Comparison of ENCODE assay signal across 13 cellular contexts in genomic region chr5:96220610-96221390, GRCh38.
DNase-seq lines count a peak whose midpoint lies in the region; ATAC-seq and TF ChIP-seq lines count a peak whose summit lies in the region.
"Had no signal": no experiment of that assay in that cellular context is flagged by ENCODE, and none has a peak within 500 bp of the region (broad histone marks: within the 10 kb centered on the region; RNA-seq: fewer than 3 reads in every experiment).

No MANE protein-coding gene starts in this region.

- no peaks in the 10 kb centered on the region for H4K20me1 ChIP-seq in SK-N-SH (ENCODE audit: insufficient read depth)

- peaks cover 9% of the 10 kb centered on the region for H3K27me3 Mint-ChIP-seq in CD4-positive, alpha-beta T cell

- no peak overlapping the region for H3K27ac Mint-ChIP-seq in CD4-positive, alpha-beta T cell
- H3K27ac Mint-ChIP-seq: endodermal cell had no signal

- peak overlapping the region; percentile 67 for H3K9ac ChIP-seq in SK-N-SH

- intact Hi-C loops in CD4-positive, alpha-beta T cell (cut with DNase I, micrococcal nuclease), result no loop called here

- no peaks in the 10 kb centered on the region for H3K36me3 Mint-ChIP-seq in CD4-positive, alpha-beta T cell (ENCODE audit: low read depth)

- no peak for TF ChIP-seq CTCF in GM12865 (IDR thresholded peaks at IDR 0.05; ENCODE audit: insufficient read depth, low read depth, low read length, missing control alignments)
- TF ChIP-seq CTCF in SK-N-SH (IDR thresholded peaks at IDR 0.05), result no peak
- no peak for TF ChIP-seq CTCF in CD4-positive, alpha-beta T cell (IDR thresholded peaks at IDR 0.05)
- TF ChIP-seq CTCF in GM13976 (IDR thresholded peaks at IDR 0.05; ENCODE audit: borderline replicate concordance, control extremely low read depth, extremely low read depth, insufficient read depth, missing control alignments), result no peak

- H3K9me3 Mint-ChIP-seq in CD4-positive, alpha-beta T cell, result no peaks in the 10 kb centered on the region
- H3K9me3 Mint-ChIP-seq: endodermal cell had no signal

- H3K4me3 ChIP-seq in GM12865 (ENCODE audit: low read depth, low read length) (no peak overlapping the region), SK-N-SH (ENCODE audit: low read depth in 2 of 2, low read length in 1 of 2) (no peak overlapping the region)
- H3K4me3 ChIP-seq: lung, upper lobe of left lung had no signal

- no peaks in the 10 kb centered on the region for H3K27me3 ChIP-seq in SK-N-SH (ENCODE audit: insufficient read depth)
- no peaks in the 10 kb centered on the region for H3K27me3 ChIP-seq in CD4-positive, alpha-beta T cell (ENCODE audit: control insufficient read depth, insufficient read depth, low read length)
- H3K27me3 ChIP-seq: upper lobe of left lung had no signal

- in situ Hi-C loops in GM13976 (cut with MboI; ENCODE audit: low sequenced_read_pairs, unreplicated experiment), result no loop called here

- H3K4me3 Mint-ChIP-seq in CD4-positive, alpha-beta T cell, result no peak overlapping the region
- H3K4me3 Mint-ChIP-seq: endodermal cell had no signal

- peaks cover 0 to 19% of the 10 kb centered on the region in 2 experiments; a peak in 1 of 4 replicates for H3K4me1 ChIP-seq in SK-N-SH (ENCODE audit: control insufficient read depth in 1 of 2, insufficient read depth in 2 of 2, low read depth in 1 of 2, low read length in 1 of 2)
- H3K4me1 ChIP-seq: upper lobe of left lung had no signal

- H3K79me2 ChIP-seq in SK-N-SH (ENCODE audit: insufficient read depth), result no peaks in the 10 kb centered on the region

- peaks cover 28% of the 10 kb centered on the region for H3F3A ChIP-seq in SK-N-SH (replicated peaks; ENCODE audit: insufficient read depth)

- peak in 1 of 2 experiments; percentile 50; a peak in 1 of 4 replicates for TF ChIP-seq EP300 in SK-N-SH (IDR thresholded peaks at IDR 0.05; ENCODE audit: borderline replicate concordance in 1 of 2, low read depth in 1 of 2, low read length in 1 of 2)

- H3K36me3 ChIP-seq in SK-N-SH (replicated peaks in 1 of 2; ENCODE audit: control insufficient read depth in 1 of 2, insufficient read depth in 2 of 2, low read length in 1 of 2), result no peaks in the 10 kb centered on the region
- H3K36me3 ChIP-seq: upper lobe of left lung had no signal

- CTCF ChIA-PET in SK-N-SH (lab: Yijun Ruan, JAX), result no interaction called here
- CTCF ChIA-PET in CD4-positive, alpha-beta T cell (lab: Charles Lee), result no interaction called here

- peak overlapping the region; percentile 50 to 93; a peak in 3 of 4 replicates for H3K27ac ChIP-seq in SK-N-SH (ENCODE audit: low read depth in 2 of 2, low read length in 1 of 2)
- no peak overlapping the region for H3K27ac ChIP-seq in CD4-positive, alpha-beta T cell (ENCODE audit: low read depth, low read length)
- H3K27ac ChIP-seq: upper lobe of left lung had no signal

- 35% methylated on average over 4 of the region's 4 CpGs for WGBS in SK-N-SH (ENCODE audit: low lambda C conversion rate)

- peak overlapping the region; percentile 76 for H2AFZ ChIP-seq in SK-N-SH (ENCODE audit: low read depth)

- no peaks in the 10 kb centered on the region for H3K9me3 ChIP-seq in SK-N-SH
- no peaks in the 10 kb centered on the region for H3K9me3 ChIP-seq in CD4-positive, alpha-beta T cell (ENCODE audit: control insufficient read depth, low read length)
- H3K9me3 ChIP-seq: upper lobe of left lung had no signal

- POLR2A ChIA-PET in SK-N-SH (lab: Yijun Ruan, JAX), result no interaction called here
- POLR2A ChIA-PET in CD4-positive, alpha-beta T cell (lab: Charles Lee), result no interaction called here

- peak; percentile 64 for DNase-seq in GM12865 (ENCODE audit: low read depth)
- peak; percentile 21 for DNase-seq in H4 (ENCODE audit: low spot score)
- DNase-seq in SK-N-SH, result no peak
- peak; percentile 62 for DNase-seq in glomerular visceral epithelial cell (ENCODE audit: extremely low spot score)
- no peak for DNase-seq in ureter (ENCODE audit: low spot score)
- no peak for DNase-seq in CD4-positive, alpha-beta T cell
- DNase-seq in GM19240 (ENCODE audit: insufficient read length, low spot score), result no peak
- DNase-seq in GM13976 (ENCODE audit: low spot score), result no peak
- DNase-seq: endodermal cell, OCI-M1, upper lobe of left lung had no signal

- ATAC-seq in CD4-positive, alpha-beta T cell (ENCODE audit: poor library complexity), result no peak
- ATAC-seq: HCT116 had no signal

- no peaks in the 10 kb centered on the region for H3K4me1 Mint-ChIP-seq in CD4-positive, alpha-beta T cell (ENCODE audit: low read depth)

- no peak for TF ChIP-seq RAD21 in SK-N-SH (IDR thresholded peaks at IDR 0.05; ENCODE audit: low read length)

- peak overlapping the region; percentile 6 for H3K4me2 ChIP-seq in SK-N-SH

- no peaks in the 10 kb centered on the region for H3K9me2 ChIP-seq in SK-N-SH

TF ChIP-seq in SK-N-SH, 30 proteins besides CTCF, POLR2A, EP300 and RAD21:
- TF ChIP-seq TAF1 (IDR thresholded peaks at IDR 0.05; ENCODE audit: borderline replicate concordance, low read depth, low read length) (no peak), TEAD4 (IDR thresholded peaks at IDR 0.05; ENCODE audit: borderline replicate concordance, insufficient read depth) (peak; percentile 26; the same call in 1 of the 2 replicates), RXRA (IDR thresholded peaks at IDR 0.05; ENCODE audit: borderline replicate concordance, low read depth) (no peak), POLR2AphosphoS5 (IDR thresholded peaks at IDR 0.05; ENCODE audit: low read depth, low read length) (no peak), FOSL2 (IDR thresholded peaks at IDR 0.05; ENCODE audit: borderline replicate concordance, low read depth) (peak; percentile 65), EZH2phosphoT487 (IDR thresholded peaks at IDR 0.05; ENCODE audit: borderline replicate concordance, low read depth) (no peak), JUND (IDR thresholded peaks at IDR 0.05) (peak; percentile 54), TCF12 (IDR thresholded peaks at IDR 0.05) (peak; percentile 57), NFIC (IDR thresholded peaks at IDR 0.05; ENCODE audit: borderline replicate concordance) (no peak)
- TF ChIP-seq, protein P1, sequence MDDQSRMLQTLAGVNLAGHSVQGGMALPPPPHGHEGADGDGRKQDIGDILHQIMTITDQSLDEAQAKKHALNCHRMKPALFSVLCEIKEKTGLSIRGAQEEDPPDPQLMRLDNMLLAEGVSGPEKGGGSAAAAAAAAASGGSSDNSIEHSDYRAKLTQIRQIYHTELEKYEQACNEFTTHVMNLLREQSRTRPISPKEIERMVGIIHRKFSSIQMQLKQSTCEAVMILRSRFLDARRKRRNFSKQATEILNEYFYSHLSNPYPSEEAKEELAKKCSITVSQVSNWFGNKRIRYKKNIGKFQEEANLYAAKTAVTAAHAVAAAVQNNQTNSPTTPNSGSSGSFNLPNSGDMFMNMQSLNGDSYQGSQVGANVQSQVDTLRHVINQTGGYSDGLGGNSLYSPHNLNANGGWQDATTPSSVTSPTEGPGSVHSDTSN (IDR thresholded peaks at IDR 0.05), result peak; percentile 62
- TF ChIP-seq, protein P2, sequence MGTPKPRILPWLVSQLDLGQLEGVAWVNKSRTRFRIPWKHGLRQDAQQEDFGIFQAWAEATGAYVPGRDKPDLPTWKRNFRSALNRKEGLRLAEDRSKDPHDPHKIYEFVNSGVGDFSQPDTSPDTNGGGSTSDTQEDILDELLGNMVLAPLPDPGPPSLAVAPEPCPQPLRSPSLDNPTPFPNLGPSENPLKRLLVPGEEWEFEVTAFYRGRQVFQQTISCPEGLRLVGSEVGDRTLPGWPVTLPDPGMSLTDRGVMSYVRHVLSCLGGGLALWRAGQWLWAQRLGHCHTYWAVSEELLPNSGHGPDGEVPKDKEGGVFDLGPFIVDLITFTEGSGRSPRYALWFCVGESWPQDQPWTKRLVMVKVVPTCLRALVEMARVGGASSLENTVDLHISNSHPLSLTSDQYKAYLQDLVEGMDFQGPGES (IDR thresholded peaks at IDR 0.05; ENCODE audit: low read depth, low read length), result no peak

Comparison
In these comparisons a context has a peak if more than half of its experiments do, and no peak if none do; other contexts are left out.
1. DNase-seq: peak in GM12865 (single experiment), H4 (single experiment) and glomerular visceral epithelial cell (single experiment); none in SK-N-SH (single experiment), ureter (single experiment), CD4-positive, alpha-beta T cell (0 of 10), GM19240 (single experiment) and GM13976 (single experiment).